In the genomic region with DNA sequence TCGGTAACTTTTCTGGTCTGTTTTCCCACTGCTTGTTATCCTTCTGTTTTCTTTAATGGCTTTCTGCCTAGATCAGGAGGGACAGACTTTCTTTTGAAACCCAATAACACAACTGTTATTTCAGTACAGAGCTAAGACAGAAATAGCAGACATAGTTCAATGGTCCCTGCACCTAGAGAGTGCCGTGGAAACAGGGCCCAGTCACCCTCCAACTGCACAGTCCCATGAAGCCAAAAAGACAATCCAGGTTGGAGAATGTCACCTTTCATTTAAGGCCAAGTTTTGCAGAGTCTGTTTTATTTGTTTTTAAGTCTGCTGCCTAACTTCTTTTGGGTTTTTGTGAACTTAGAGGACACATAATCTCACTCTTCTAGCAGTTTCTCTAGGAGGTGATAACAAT, we compare ENCODE assay signal across 13 cellular contexts. TPM values are rescaled to one million over a fixed set of nuclear protein-coding genes. Genes with fewer than 3 reads are reported as not detected.
DNase-seq lines count a peak whose midpoint lies in the region; ATAC-seq and TF ChIP-seq lines count a peak whose summit lies in the region.
"Had no signal": no experiment of that assay in that cellular context is flagged by ENCODE, and none has a peak within 500 bp of the region (broad histone marks: within the 10 kb centered on the region; RNA-seq: fewer than 3 reads in every experiment).

No MANE protein-coding gene starts in this region.

- H3K9me3 Mint-ChIP-seq in activated T-helper 2 cell treated with anti-CD3 and anti-CD28 coated beads, Interferon-gamma antibody, Interleukin-2, Interleukin-4, amounts not matched to agents 10 μg/mL and 5 μg/mL and 100 μg/mL, durations not matched to agents 14 hours and 24 hours and 36 hours = no peaks in the 10 kb centered on the region

- no peak for DNase-seq in left ventricle myocardium inferior
- no peak for DNase-seq in left cardiac atrium
- DNase-seq in activated T-helper 2 cell treated with anti-CD3 and anti-CD28 coated beads, Interferon-gamma antibody, Interleukin-2, Interleukin-4, amounts not matched to agents 10 μg/mL and 5 μg/mL and 100 μg/mL, durations not matched to agents 14 hours and 24 hours and 36 hours (ENCODE audit: low spot score) = no peak
- DNase-seq in activated effector memory CD4-positive, alpha-beta T cell treated with anti-CD3 and anti-CD28 coated beads, Interleukin-2, amount 50 U/mL, for 16 hours = no peak
- DNase-seq in islet precursor cell = no peak
- DNase-seq in stimulated activated CD4-positive, alpha-beta T cell treated with anti-CD3 and anti-CD28 coated beads, Interleukin-2, amount 100 ng/mL, for 48 hours = no peak
- DNase-seq: hippocampal formation, ovary had no signal

- peak overlapping the region; percentile 87 for H3K4me3 Mint-ChIP-seq in activated T-helper 2 cell treated with anti-CD3 and anti-CD28 coated beads, Interferon-gamma antibody, Interleukin-2, Interleukin-4, amounts not matched to agents 10 μg/mL and 5 μg/mL and 100 μg/mL, durations not matched to agents 14 hours and 24 hours and 36 hours (ENCODE audit: low read depth)

- peaks cover 30% of the 10 kb centered on the region for H3K4me1 Mint-ChIP-seq in activated T-helper 2 cell treated with anti-CD3 and anti-CD28 coated beads, Interferon-gamma antibody, Interleukin-2, Interleukin-4, amounts not matched to agents 10 μg/mL and 5 μg/mL and 100 μg/mL, durations not matched to agents 14 hours and 24 hours and 36 hours (ENCODE audit: low read depth)

- intact Hi-C loops in left ventricle myocardium inferior (cut with micrococcal nuclease) (no loop called here), left cardiac atrium (cut with DNase I) (no loop called here)
- intact Hi-C loops in activated T-helper 2 cell treated with anti-CD3 and anti-CD28 coated beads, Interferon-gamma antibody, Interleukin-2, Interleukin-4, amounts not matched to agents 10 μg/mL and 5 μg/mL and 100 μg/mL, durations not matched to agents 14 hours and 24 hours and 36 hours (cut with micrococcal nuclease) = no loop called here

- H3K36me3 Mint-ChIP-seq in activated T-helper 2 cell treated with anti-CD3 and anti-CD28 coated beads, Interferon-gamma antibody, Interleukin-2, Interleukin-4, amounts not matched to agents 10 μg/mL and 5 μg/mL and 100 μg/mL, durations not matched to agents 14 hours and 24 hours and 36 hours (ENCODE audit: low read depth) = peaks cover 56% of the 10 kb centered on the region

- no peak overlapping the region for H3K4me3 ChIP-seq in left ventricle myocardium inferior
- H3K4me3 ChIP-seq in muscle layer of duodenum (ENCODE audit: low read depth in 1 of 2, low read length in 2 of 2) = no peak overlapping the region
- H3K4me3 ChIP-seq: lung, ovary had no signal

- H3K9me3 ChIP-seq in left ventricle myocardium inferior (replicated peaks) = no peaks in the 10 kb centered on the region
- H3K9me3 ChIP-seq in muscle layer of duodenum (ENCODE audit: control insufficient read depth in 1 of 2, low read length in 2 of 2) = no peaks in the 10 kb centered on the region
- H3K9me3 ChIP-seq: ovary had no signal

- no peak overlapping the region for H3K27ac Mint-ChIP-seq in activated T-helper 2 cell treated with anti-CD3 and anti-CD28 coated beads, Interferon-gamma antibody, Interleukin-2, Interleukin-4, amounts not matched to agents 10 μg/mL and 5 μg/mL and 100 μg/mL, durations not matched to agents 14 hours and 24 hours and 36 hours

- H3K27me3 ChIP-seq in left ventricle myocardium inferior (ENCODE audit: low read depth) (no peaks in the 10 kb centered on the region), muscle layer of duodenum (ENCODE audit: low read depth, low read length) (no peaks in the 10 kb centered on the region)
- H3K27me3 ChIP-seq: ovary had no signal

- ATAC-seq in left cardiac atrium = no peak
- ATAC-seq in GM18511 (IDR thresholded peaks at IDR 0.05; ENCODE audit: unreplicated experiment) = no peak

- H3K4me1 ChIP-seq in left ventricle myocardium inferior (peaks cover 82% of the 10 kb centered on the region), muscle layer of duodenum (ENCODE audit: control insufficient read depth in 1 of 2, insufficient read depth in 2 of 2, low read length in 2 of 2) (peaks cover 0 to 40% of the 10 kb centered on the region in 2 donors)

- H3K27ac ChIP-seq in left ventricle myocardium inferior (replicated peaks) (peak overlapping the region; percentile 99), muscle layer of duodenum (ENCODE audit: low read length) (peak overlapping the region; percentile 47)
- H3K27ac ChIP-seq: ovary had no signal

- peaks cover 19% of the 10 kb centered on the region for H3K36me3 ChIP-seq in left ventricle myocardium inferior
- H3K36me3 ChIP-seq in muscle layer of duodenum (ENCODE audit: control insufficient read depth in 1 of 2, insufficient read depth in 2 of 2, low read length in 2 of 2) = peaks cover 9 to 16% of the 10 kb centered on the region in 2 donors
- H3K36me3 ChIP-seq: ovary had no signal

- TF ChIP-seq CTCF in left ventricle myocardium inferior (IDR thresholded peaks at IDR 0.05; ENCODE audit: borderline replicate concordance) = no peak

- no peaks in the 10 kb centered on the region for H3K27me3 Mint-ChIP-seq in activated T-helper 2 cell treated with anti-CD3 and anti-CD28 coated beads, Interferon-gamma antibody, Interleukin-2, Interleukin-4, amounts not matched to agents 10 μg/mL and 5 μg/mL and 100 μg/mL, durations not matched to agents 14 hours and 24 hours and 36 hours (ENCODE audit: low read depth)

RNA-seq across cellular contexts. Expression of gene AIMP2, which starts 2.5 kb away (rescaled TPM):
- total RNA-seq in left ventricle myocardium inferior (49.1 TPM), left cardiac atrium (10 to 100 TPM; 31.5 to 40.9 TPM)
- total RNA-seq in activated T-helper 2 cell treated with anti-CD3 and anti-CD28 coated beads, Interferon-gamma antibody, Interleukin-2, Interleukin-4, amounts not matched to agents 10 μg/mL and 5 μg/mL and 100 μg/mL, durations not matched to agents 14 hours and 24 hours and 36 hours = 73.4 and 82.9 TPM in 2 replicates

RNA-seq across cellular contexts. Expression of gene PMS2, which starts 2.7 kb away (rescaled TPM):
- total RNA-seq in left ventricle myocardium inferior (5.6 TPM), left cardiac atrium (1 to 10 TPM; 6.2 to 7.2 TPM)
- total RNA-seq in activated T-helper 2 cell treated with anti-CD3 and anti-CD28 coated beads, Interferon-gamma antibody, Interleukin-2, Interleukin-4, amounts not matched to agents 10 μg/mL and 5 μg/mL and 100 μg/mL, durations not matched to agents 14 hours and 24 hours and 36 hours = 21.2 and 21.5 TPM in 2 replicates

RNA-seq across cellular contexts. Expression of gene ANKRD61, which starts 19.6 kb away (rescaled TPM):
- not detected for total RNA-seq in left ventricle myocardium inferior
- total RNA-seq in left cardiac atrium = under 1 TPM; 0.26 to 0.29 TPM
- 0.25 and 0.27 TPM in 2 replicates for total RNA-seq in activated T-helper 2 cell treated with anti-CD3 and anti-CD28 coated beads, Interferon-gamma antibody, Interleukin-2, Interleukin-4, amounts not matched to agents 10 μg/mL and 5 μg/mL and 100 μg/mL, durations not matched to agents 14 hours and 24 hours and 36 hours
- total RNA-seq: lung had no signal

RNA-seq across cellular contexts. Expression of gene RSPH10B, which starts 41.1 kb away (rescaled TPM):
- total RNA-seq in left ventricle myocardium inferior (not detected), left cardiac atrium (not detected)
- 0.30 and 0.59 TPM in 2 replicates for total RNA-seq in activated T-helper 2 cell treated with anti-CD3 and anti-CD28 coated beads, Interferon-gamma antibody, Interleukin-2, Interleukin-4, amounts not matched to agents 10 μg/mL and 5 μg/mL and 100 μg/mL, durations not matched to agents 14 hours and 24 hours and 36 hours
- total RNA-seq: G401, M059J had no signal

RNA-seq across cellular contexts. Expression of gene EIF2AK1, which starts 47.4 kb away (rescaled TPM):
- total RNA-seq in left ventricle myocardium inferior = 48.4 TPM
- 10 to 100 TPM; 46.9 to 58.7 TPM for total RNA-seq in left cardiac atrium
- total RNA-seq in activated T-helper 2 cell treated with anti-CD3 and anti-CD28 coated beads, Interferon-gamma antibody, Interleukin-2, Interleukin-4, amounts not matched to agents 10 μg/mL and 5 μg/mL and 100 μg/mL, durations not matched to agents 14 hours and 24 hours and 36 hours = 119 and 123 TPM in 2 replicates
